In genomic region chr9:130665029-130665430, GRCh38 we compare ENCODE assay signal across 14 cellular contexts. TPM values are rescaled to one million over a fixed set of nuclear protein-coding genes. Genes with fewer than 3 reads are reported as not detected.
DNase-seq lines count a peak whose midpoint lies in the region; ATAC-seq, FAIRE-seq and TF ChIP-seq lines count a peak whose summit lies in the region.
"Had no signal": no experiment of that assay in that cellular context is flagged by ENCODE, and none has a peak within 500 bp of the region (broad histone marks: within the 10 kb centered on the region; RNA-seq: fewer than 3 reads in every experiment).

No MANE protein-coding gene starts in this region.

- H3K36me3 Mint-ChIP-seq in Caco-2 (ENCODE audit: insufficient read depth, unreplicated experiment): no peaks in the 10 kb centered on the region
- H3K36me3 Mint-ChIP-seq in astrocyte (ENCODE audit: low read depth, unreplicated experiment): no peaks in the 10 kb centered on the region
- peaks cover 0 to 6% of the 10 kb centered on the region in 2 donors for H3K36me3 Mint-ChIP-seq in naive B cell
- H3K36me3 Mint-ChIP-seq: mesothelial cell of epicardium had no signal

- H3K27me3 Mint-ChIP-seq in Caco-2 (ENCODE audit: insufficient read depth, unreplicated experiment): peaks cover 15% of the 10 kb centered on the region
- peaks cover 51% of the 10 kb centered on the region for H3K27me3 Mint-ChIP-seq in astrocyte (ENCODE audit: low read depth, unreplicated experiment)
- peaks cover 32 to 79% (median 61%) of the 10 kb centered on the region in 3 donors for H3K27me3 Mint-ChIP-seq in naive B cell

- peak overlapping the region; percentile 27; the same call in 2 of the 3 replicates for H3K4me3 ChIP-seq in A549
- no peak overlapping the region for H3K4me3 ChIP-seq in Caco-2 (ENCODE audit: low read depth, low read length)
- H3K4me3 ChIP-seq in astrocyte (ENCODE audit: insufficient read depth, low read depth, low read length): no peak overlapping the region
- H3K4me3 ChIP-seq: upper lobe of right lung had no signal

- H3K9me3 Mint-ChIP-seq in Caco-2 (ENCODE audit: unreplicated experiment) (no peaks in the 10 kb centered on the region), astrocyte (ENCODE audit: unreplicated experiment) (peaks cover 3% of the 10 kb centered on the region), naive B cell (no peaks in the 10 kb centered on the region)
- H3K9me3 Mint-ChIP-seq: mesothelial cell of epicardium had no signal

- no peak overlapping the region for H3K9ac ChIP-seq in astrocyte (ENCODE audit: low read length)

- H3K4me2 ChIP-seq in A549 (peak overlapping the region; percentile 71), astrocyte (ENCODE audit: low read length) (no peak overlapping the region)

- H3K27me3 ChIP-seq in Caco-2 (replicated peaks; ENCODE audit: control insufficient read depth, insufficient read depth, low read length) (peaks cover 6% of the 10 kb centered on the region), astrocyte (ENCODE audit: insufficient read depth, low read length) (peaks cover 65% of the 10 kb centered on the region)

- TF ChIP-seq EP300 in A549 (IDR thresholded peaks at IDR 0.05): no peak

- H3K4me3 Mint-ChIP-seq in Caco-2 (ENCODE audit: unreplicated experiment): peak overlapping the region; percentile 8
- H3K4me3 Mint-ChIP-seq in astrocyte (ENCODE audit: unreplicated experiment): no peak overlapping the region
- H3K4me3 Mint-ChIP-seq in naive B cell: peak overlapping the region in 6 of 8 donors; percentile 62 to 81 (median 76)

- H3K4me1 Mint-ChIP-seq in Caco-2 (ENCODE audit: low read depth, unreplicated experiment): peaks cover 7% of the 10 kb centered on the region
- H3K4me1 Mint-ChIP-seq in astrocyte (ENCODE audit: low read depth, unreplicated experiment): no peaks in the 10 kb centered on the region
- H3K4me1 Mint-ChIP-seq in naive B cell: peaks cover 20 to 50% (median 38%) of the 10 kb centered on the region in 3 donors

- H3K9me3 ChIP-seq in A549: no peaks in the 10 kb centered on the region
- H3K9me3 ChIP-seq in Caco-2: no peaks in the 10 kb centered on the region
- peaks cover 5% of the 10 kb centered on the region for H3K9me3 ChIP-seq in astrocyte (ENCODE audit: insufficient read depth, low read depth, low read length)
- H3K9me3 ChIP-seq: upper lobe of right lung had no signal

- ATAC-seq in A549 (no peak), naive B cell (ENCODE audit: low read depth in 2 of 2) (no peak)
- ATAC-seq: HCT116, upper lobe of right lung had no signal

- TF ChIP-seq RAD21 in A549 (conservative IDR thresholded peaks at IDR 0.05 in 1 of 2, IDR thresholded peaks at IDR 0.05 in 1 of 2): no peak

- WGBS in A549 (ENCODE audit: missing lambda C conversion rate): 20% methylated on average over 16 of the region's 26 CpGs

- POLR2A ChIA-PET in A549 (lab: Yijun Ruan, JAX): no interaction called here
- POLR2A ChIA-PET in Caco-2 (lab: Charles Lee): no interaction called here

- no peak for DNase-seq in A549 (ENCODE audit: low read depth in 1 of 2, low spot score in 1 of 2)
- DNase-seq in Caco-2: no peak
- no peak for DNase-seq in astrocyte (ENCODE audit: low read depth)
- DNase-seq in naive B cell: no peak
- DNase-seq in NCI-H2171 (lab: John Stamatoyannopoulos, UW): no peak
- no peak for DNase-seq in NCI-H82 (lab: John Stamatoyannopoulos, UW)
- no peak for DNase-seq in SKM-1 treated with dmso at 0.1 percent for 144 hours (lab: John Stamatoyannopoulos, UW; ENCODE audit: unreplicated experiment)
- DNase-seq: activated T-cell treated with anti-CD3 and anti-CD28 coated beads for 4 hours; aorta; stimulated activated CD4-positive, alpha-beta T cell treated with anti-CD3 and anti-CD28 coated beads, Interleukin-2, amount 100 ng/mL, for 24 hours; upper lobe of right lung had no signal

- no peak overlapping the region for H2AFZ ChIP-seq in astrocyte (ENCODE audit: low read depth, low read length)

- BruUV-seq in Caco-2 (replicated peaks; lab: Mats Ljungman, UMichigan): no TSS peak

- no peak for TF ChIP-seq POLR2A in A549 (IDR thresholded peaks at IDR 0.05; ENCODE audit: low read length)

- H3K4me1 ChIP-seq in A549 (peaks cover 32% of the 10 kb centered on the region), Caco-2 (no peaks in the 10 kb centered on the region; the same call in 1 of the 2 replicates), astrocyte (ENCODE audit: insufficient read depth, low read length) (no peaks in the 10 kb centered on the region)

- no peak overlapping the region for H3K27ac ChIP-seq in A549
- H3K27ac ChIP-seq in astrocyte (ENCODE audit: low read depth, low read length): no peak overlapping the region
- H3K27ac ChIP-seq: upper lobe of right lung had no signal

- TF ChIP-seq CTCF in A549 (IDR thresholded peaks at IDR 0.05): no peak
- TF ChIP-seq CTCF in Caco-2 (IDR thresholded peaks at IDR 0.05; ENCODE audit: insufficient read depth in 1 of 2, low read depth in 1 of 2, low read length in 1 of 2, severe bottlenecking in 1 of 2, unreplicated experiment in 1 of 2): no peak
- no peak for TF ChIP-seq CTCF in astrocyte (IDR thresholded peaks at IDR 0.05; ENCODE audit: insufficient read depth, low read depth, low read length)

- intact Hi-C loops in Caco-2 (cut with micrococcal nuclease; ENCODE audit: unreplicated experiment): no loop called here

- H3K79me2 ChIP-seq in astrocyte (ENCODE audit: insufficient read depth, low read length): no peaks in the 10 kb centered on the region

- no peak for FAIRE-seq in A549 (lab: Jason Lieb, UNC)
- no peak for FAIRE-seq in astrocyte (lab: Jason Lieb, UNC)

- H4K20me1 ChIP-seq in astrocyte (ENCODE audit: insufficient read depth, low read length): peaks cover 26% of the 10 kb centered on the region

- H3K27ac Mint-ChIP-seq in Caco-2 (ENCODE audit: unreplicated experiment) (no peak overlapping the region), astrocyte (ENCODE audit: unreplicated experiment) (peak overlapping the region; percentile 75), naive B cell (no peak overlapping the region)
- H3K27ac Mint-ChIP-seq: mesothelial cell of epicardium had no signal

- H3K36me3 ChIP-seq in Caco-2 (ENCODE audit: control insufficient read depth, insufficient read depth, low read length): no peaks in the 10 kb centered on the region
- no peaks in the 10 kb centered on the region for H3K36me3 ChIP-seq in astrocyte (ENCODE audit: insufficient read depth, low read length)
- H3K36me3 ChIP-seq: upper lobe of right lung had no signal

- CTCF ChIA-PET in A549 (lab: Yijun Ruan, JAX) (interaction anchor here (0.6 to 4.6 kb wide), 3 partner anchors 17 to 135 kb away, joined by 3 to 22 read pairs (median 4); no protein-coding TSS in a partner anchor), Caco-2 (lab: Charles Lee) (no interaction called here)

TF ChIP-seq in A549, 52 proteins besides CTCF, POLR2A, EP300 and RAD21:
- TF ChIP-seq BCL3 (IDR thresholded peaks at IDR 0.05): no peak
- no peak for TF ChIP-seq USF2 (IDR thresholded peaks at IDR 0.05)
- TF ChIP-seq RFX5 (IDR thresholded peaks at IDR 0.05): no peak

RNA-seq across cellular contexts. Expression of gene PRDM12, which starts 0.6 kb away (rescaled TPM):
- polyA plus RNA-seq in A549 (2011; rRNA removed) (0.09 and 0.17 TPM in 2 replicates), A549 (2017; fragmentation: RNase III; extraction: RNeasy Plus Mini Kit Qiagen cat#74134 plus additional on column Dnase treatment) (0.10 to 0.17 TPM (median 0.13 TPM) in 3 replicates), naive B cell (ENCODE audit: low read depth in 6 of 6) (not detected)
- 0.05 and 0.14 TPM in 2 replicates for polyA plus RNA-seq in A549 (2012; cell fraction: cytosol; rRNA removed)
- 0.10 and 0.17 TPM in 2 replicates for polyA plus RNA-seq in A549 (2012; cell fraction: nucleus; rRNA removed)
- polyA minus RNA-seq in A549 (2011; rRNA and poly(A)+ RNA removed): 0.08 and 0.10 TPM in 2 replicates
- total RNA-seq in Caco-2 (2022) (0.32 and 0.34 TPM in 2 replicates), astrocyte (0.23 and 0.38 TPM in 2 replicates)
- total RNA-seq: aorta, mesothelial cell of epicardium, upper lobe of right lung had no signal
- polyA plus RNA-seq: aorta, BJ had no signal

RNA-seq across cellular contexts. Expression of gene EXOSC2, which starts 28.6 kb away (rescaled TPM):
- 76.1 and 96.8 TPM in 2 replicates for polyA plus RNA-seq in A549 (2011; rRNA removed)
- 59.6 and 61.4 TPM in 2 replicates for polyA plus RNA-seq in A549 (2012; cell fraction: cytosol; rRNA removed)
- 43.5 and 62.0 TPM in 2 replicates for polyA plus RNA-seq in A549 (2012; cell fraction: nucleus; rRNA removed)
- polyA plus RNA-seq in A549 (2017; fragmentation: RNase III; extraction: RNeasy Plus Mini Kit Qiagen cat#74134 plus additional on column Dnase treatment): 97.9 to 111 TPM (median 101 TPM) in 3 replicates
- polyA minus RNA-seq in A549 (2011; rRNA and poly(A)+ RNA removed): 45.1 and 62.3 TPM in 2 replicates
- total RNA-seq in Caco-2 (2022): 59.1 and 68.4 TPM in 2 replicates
- 21.0 and 28.1 TPM in 2 replicates for total RNA-seq in astrocyte
- polyA plus RNA-seq in naive B cell (ENCODE audit: low read depth in 6 of 6): 10 to 100 TPM; 24.1 to 41.1 (median 26.9) TPM
